Comparison of ENCODE assay signal across 18 cellular contexts in the genomic region with DNA sequence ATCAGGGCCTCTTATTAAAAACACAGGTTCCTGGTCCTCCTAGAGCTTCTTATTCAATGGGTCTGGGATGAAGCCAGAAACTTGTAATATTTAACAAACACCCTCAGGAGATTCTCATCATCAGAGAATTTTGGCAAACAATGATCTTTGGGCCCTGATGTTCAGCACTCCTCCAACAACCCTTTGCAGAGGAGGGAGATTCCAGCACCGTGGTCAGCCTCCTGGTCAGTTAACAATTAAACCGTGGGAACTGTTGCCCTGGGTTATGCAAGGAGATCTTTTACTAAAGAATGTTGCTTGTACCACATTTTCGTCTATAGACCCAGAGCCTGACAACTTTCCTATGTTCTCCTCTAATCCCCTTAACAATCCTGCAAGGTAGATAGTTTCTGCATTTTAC.
DNase-seq lines count a peak whose midpoint lies in the region; ATAC-seq and TF ChIP-seq lines count a peak whose summit lies in the region.
"Had no signal": no experiment of that assay in that cellular context is flagged by ENCODE, and none has a peak within 500 bp of the region (broad histone marks: within the 10 kb centered on the region; RNA-seq: fewer than 3 reads in every experiment).

No MANE protein-coding gene starts in this region.

- peak; percentile 85 for DNase-seq in AG09309 (ENCODE audit: low read depth)
- peak; percentile 88 for DNase-seq in NCI-H226
- DNase-seq in fibroblast of the aortic adventitia (ENCODE audit: low read depth): peak; percentile 85
- peak; percentile 37 for DNase-seq in myocyte (ENCODE audit: low read depth)
- DNase-seq in stimulated activated CD4-positive, alpha-beta T cell treated with anti-CD3 and anti-CD28 coated beads, Interleukin-2, amount 100 ng/mL, for 48 hours: no peak
- no peak for DNase-seq in effector CD4-positive, alpha-beta T cell
- no peak for DNase-seq in CD1c-positive myeloid dendritic cell (ENCODE audit: extremely low spot score)
- DNase-seq: activated CD8-positive, alpha-beta memory T cell treated with anti-CD3 and anti-CD28 coated beads, Interleukin-2, amount 50 U/mL, for 48 hours; activated naive CD8-positive, alpha-beta T cell treated with anti-CD3 and anti-CD28 coated beads, Interleukin-2, amount 10 ng/mL, durations not matched to agents 7 days and 5 days; C1 segment of cervical spinal cord; dorsolateral prefrontal cortex; HFFc6; mesendoderm; NCI-H1417 treated with DMSO at 0.1 percent for 48 hours; NCI-H774; stimulated activated naive B cell treated with anti-CD40 and anti-IgM and Interleukin-4, amounts not matched to agents 10 μg/mL and 1 μg/mL and 100 μg/mL, for 72 hours; WERI-Rb-1 had no signal

- TF ChIP-seq CTCF in AG09309 (IDR thresholded peaks at IDR 0.05; ENCODE audit: control insufficient read depth, insufficient read depth, low read depth, low read length, missing control alignments) (no peak), fibroblast of the aortic adventitia (IDR thresholded peaks at IDR 0.05; ENCODE audit: insufficient read depth, low read length) (no peak)

- H3K4me3 ChIP-seq in AG09309 (ENCODE audit: control insufficient read depth, low read depth, low read length) (no peak overlapping the region), fibroblast of the aortic adventitia (ENCODE audit: low read depth, low read length) (no peak overlapping the region)
- H3K4me3 ChIP-seq: dorsolateral prefrontal cortex had no signal

- ATAC-seq in GM19351 (IDR thresholded peaks at IDR 0.05; ENCODE audit: unreplicated experiment): no peak
- ATAC-seq: stimulated activated naive B cell treated with anti-CD40 and anti-IgM and Interleukin-4, amounts not matched to agents 10 μg/mL and 1 μg/mL and 100 μg/mL, for 72 hours had no signal

Comparison
In these comparisons a context has a peak if more than half of its experiments do, and no peak if none do; other contexts are left out.
1. DNase-seq: peak in AG09309 (single experiment), NCI-H226 (single experiment), fibroblast of the aortic adventitia (single experiment) and myocyte (single experiment); none in stimulated activated CD4-positive, alpha-beta T cell treated with anti-CD3 and anti-CD28 coated beads, Interleukin-2, amount 100 ng/mL, for 48 hours (0 of 2), effector CD4-positive, alpha-beta T cell (single experiment) and CD1c-positive myeloid dendritic cell (single experiment).